ENCODE assay signal across 15 cellular contexts in genomic region chr13:36154567-36155231, GRCh38. TPM values are rescaled to one million over a fixed set of nuclear protein-coding genes. Genes with fewer than 3 reads are reported as not detected.
DNase-seq lines count a peak whose midpoint lies in the region; ATAC-seq and TF ChIP-seq lines count a peak whose summit lies in the region.
"Had no signal": no experiment of that assay in that cellular context is flagged by ENCODE, and none has a peak within 500 bp of the region (broad histone marks: within the 10 kb centered on the region; RNA-seq: fewer than 3 reads in every experiment).

No MANE protein-coding gene starts in this region.

- H3K4me3 Mint-ChIP-seq in neural progenitor cell (peak overlapping the region; percentile 72), osteocyte (ENCODE audit: unreplicated experiment) (no peak overlapping the region)
- H3K4me3 Mint-ChIP-seq: naive thymus-derived CD8-positive, alpha-beta T cell had no signal

- H3K4me1 ChIP-seq in left ventricle myocardium inferior (peaks cover 12% of the 10 kb centered on the region), neural progenitor cell (peaks cover 7% of the 10 kb centered on the region), upper lobe of left lung (peaks cover 0 to 6% (median 0%) of the 10 kb centered on the region in 4 donors)
- H3K4me1 ChIP-seq: adrenal gland had no signal

- H3K27me3 Mint-ChIP-seq in neural progenitor cell (ENCODE audit: insufficient read depth, low read depth) (no peaks in the 10 kb centered on the region), osteocyte (ENCODE audit: unreplicated experiment) (peaks cover 61% of the 10 kb centered on the region)

- H3K9me3 Mint-ChIP-seq in neural progenitor cell: peaks cover 3% of the 10 kb centered on the region
- H3K9me3 Mint-ChIP-seq in osteocyte (ENCODE audit: unreplicated experiment): peaks cover 8% of the 10 kb centered on the region

- H3K4me1 Mint-ChIP-seq in neural progenitor cell: peaks cover 13% of the 10 kb centered on the region
- peaks cover 18% of the 10 kb centered on the region for H3K4me1 Mint-ChIP-seq in osteocyte (ENCODE audit: unreplicated experiment)
- H3K4me1 Mint-ChIP-seq: naive thymus-derived CD8-positive, alpha-beta T cell had no signal

- H3F3A ChIP-seq in neural progenitor cell (ENCODE audit: low read depth): no peaks in the 10 kb centered on the region

- TF ChIP-seq POLR2A in upper lobe of left lung (IDR thresholded peaks at IDR 0.05): no peak

- H3K27ac Mint-ChIP-seq in neural progenitor cell (no peak overlapping the region), osteocyte (ENCODE audit: unreplicated experiment) (no peak overlapping the region)
- H3K27ac Mint-ChIP-seq: naive thymus-derived CD8-positive, alpha-beta T cell had no signal

- no peak for TF ChIP-seq EP300 in upper lobe of left lung (IDR thresholded peaks at IDR 0.05)

- peak overlapping the region; percentile 80 for H3K4me2 ChIP-seq in neural progenitor cell

- H3K79me2 ChIP-seq in neural progenitor cell (ENCODE audit: low read depth): no peaks in the 10 kb centered on the region

- ATAC-seq in upper lobe of left lung (ENCODE audit: low FRiP score in 2 of 2): peak; percentile 34 to 47
- ATAC-seq: HCT116; naive thymus-derived CD8-positive, alpha-beta T cell had no signal

- H4K20me1 ChIP-seq in neural progenitor cell (ENCODE audit: low read depth): no peaks in the 10 kb centered on the region

- intact Hi-C loops in left ventricle myocardium inferior (cut with micrococcal nuclease): no loop called here

- peaks cover 9% of the 10 kb centered on the region for H3K9me3 ChIP-seq in left ventricle myocardium inferior (replicated peaks)
- H3K9me3 ChIP-seq in neural progenitor cell (ENCODE audit: low read depth): no peaks in the 10 kb centered on the region
- H3K9me3 ChIP-seq in upper lobe of left lung: no peaks in the 10 kb centered on the region
- H3K9me3 ChIP-seq: adrenal gland had no signal

- WGBS in upper lobe of left lung, 2 donors: 12 to 43% methylated on average over 5 to 24 of the region's 34 CpGs

- H3K36me3 Mint-ChIP-seq in neural progenitor cell: no peaks in the 10 kb centered on the region
- H3K36me3 Mint-ChIP-seq in osteocyte (ENCODE audit: unreplicated experiment): peaks cover 2% of the 10 kb centered on the region
- H3K36me3 Mint-ChIP-seq: naive thymus-derived CD8-positive, alpha-beta T cell had no signal

- H3K27me3 ChIP-seq in left ventricle myocardium inferior (ENCODE audit: low read depth) (peaks cover 8% of the 10 kb centered on the region), neural progenitor cell (peaks cover 28% of the 10 kb centered on the region), upper lobe of left lung (no peaks in the 10 kb centered on the region)
- H3K27me3 ChIP-seq: adrenal gland had no signal

- H3K4me3 ChIP-seq in left ventricle myocardium inferior: peak overlapping the region; percentile 63
- peak overlapping the region; percentile 39 for H3K4me3 ChIP-seq in neural progenitor cell
- H3K4me3 ChIP-seq in upper lobe of left lung: no peak overlapping the region
- H3K4me3 ChIP-seq: adrenal gland had no signal

- peak overlapping the region; percentile 67 for H2AFZ ChIP-seq in neural progenitor cell (replicated peaks)

- TF ChIP-seq CTCF in left ventricle myocardium inferior (IDR thresholded peaks at IDR 0.05; ENCODE audit: borderline replicate concordance) (no peak), neural progenitor cell (IDR thresholded peaks at IDR 0.05) (peak; percentile 5), upper lobe of left lung (IDR thresholded peaks at IDR 0.05) (no peak), osteocyte (IDR thresholded peaks at IDR 0.05) (no peak)

- H3K36me3 ChIP-seq in left ventricle myocardium inferior (no peaks in the 10 kb centered on the region), neural progenitor cell (no peaks in the 10 kb centered on the region), upper lobe of left lung (no peaks in the 10 kb centered on the region)
- H3K36me3 ChIP-seq: adrenal gland had no signal

- DNase-seq in NCI-H1417 (lab: John Stamatoyannopoulos, UW) (peak in 2 of 3 experiments; percentile 30 to 57), NCI-H1417 treated with DMSO at 0.1 percent for 48 hours (lab: John Stamatoyannopoulos, UW) (no peak), left ventricle myocardium inferior (peak; percentile 16), neural progenitor cell (ENCODE audit: low spot score) (peak; percentile 59), upper lobe of left lung (peak in 1 of 2 donors; percentile 63), CD1c-positive myeloid dendritic cell (ENCODE audit: extremely low spot score) (no peak), osteocyte (ENCODE audit: extremely low spot score, unreplicated experiment) (no peak)
- DNase-seq in stimulated activated naive CD4-positive, alpha-beta T cell (lab: John Stamatoyannopoulos, UW): no peak
- DNase-seq: adrenal gland; DND-41; naive thymus-derived CD8-positive, alpha-beta T cell; NCI-H1048 had no signal

- H3K27ac ChIP-seq in left ventricle myocardium inferior (replicated peaks): no peak overlapping the region
- H3K27ac ChIP-seq in neural progenitor cell: no peak overlapping the region
- H3K27ac ChIP-seq in upper lobe of left lung: no peak overlapping the region
- H3K27ac ChIP-seq: 22Rv1, adrenal gland had no signal

- no peak overlapping the region for H3K9ac ChIP-seq in neural progenitor cell

RNA-seq across cellular contexts. Expression of gene DCLK1, which starts 23.5 kb away (rescaled TPM):
- total RNA-seq in left ventricle myocardium inferior (8.4 TPM), neural progenitor cell (ENCODE audit: low replicate concordance) (5.3 and 6.4 TPM in 2 replicates), upper lobe of left lung (10 to 100 TPM in 1 of 6 donors, 1 to 10 TPM in 5; 2.1 to 14.7 (median 3.9) TPM), osteocyte (7.8 and 9.1 TPM in 2 replicates)
- total RNA-seq: naive thymus-derived CD8-positive, alpha-beta T cell; T-helper 2 cell treated with Interferon-gamma antibody and Interleukin-4, amounts not matched to agents 100 ng/mL and 5 ng/mL, for 36 hours had no signal

RNA-seq across cellular contexts. Expression of gene SOHLH2, which starts 59.7 kb away (rescaled TPM):
- total RNA-seq in left ventricle myocardium inferior (not detected), neural progenitor cell (ENCODE audit: low replicate concordance) (1.1 and 1.4 TPM in 2 replicates), upper lobe of left lung (under 1 TPM in 1 of 6 donors, not detected in 5; 0.11 TPM), osteocyte (0.21 TPM in 1 of 2 replicates, not detected in the other)
- total RNA-seq: naive thymus-derived CD8-positive, alpha-beta T cell; T-helper 2 cell treated with Interferon-gamma antibody and Interleukin-4, amounts not matched to agents 100 ng/mL and 5 ng/mL, for 36 hours had no signal

Comparison
In these comparisons a context has a peak if more than half of its experiments do, and no peak if none do; other contexts are left out.
1. DNase-seq: peak in NCI-H1417 (2 of 3), left ventricle myocardium inferior (single experiment) and neural progenitor cell (single experiment); none in NCI-H1417 treated with DMSO at 0.1 percent for 48 hours (single experiment), CD1c-positive myeloid dendritic cell (single experiment), osteocyte (single experiment) and stimulated activated naive CD4-positive, alpha-beta T cell (0 of 6).
2. H3K4me3 ChIP-seq: peak in left ventricle myocardium inferior (single experiment) and neural progenitor cell (single experiment); none in upper lobe of left lung (0 of 4).